ENCODE assay signal across 18 cellular contexts in genomic region chr1:152228831-152229230, GRCh38. TPM values are rescaled to one million over a fixed set of nuclear protein-coding genes. Genes with fewer than 3 reads are reported as not detected.
DNase-seq lines count a peak whose midpoint lies in the region; ATAC-seq and TF ChIP-seq lines count a peak whose summit lies in the region.
"Had no signal": no experiment of that assay in that cellular context is flagged by ENCODE, and none has a peak within 500 bp of the region (broad histone marks: within the 10 kb centered on the region; RNA-seq: fewer than 3 reads in every experiment).

No MANE protein-coding gene starts in this region.

- peak; percentile 7 for DNase-seq in LoVo (ENCODE audit: low spot score)
- peak; percentile 27 for DNase-seq in RPMI7951 (ENCODE audit: low read depth)
- DNase-seq in epithelial cell of prostate (ENCODE audit: low read depth, low spot score), result peak; percentile 64
- DNase-seq in kidney tubule cell (ENCODE audit: low spot score), result peak; percentile 18
- DNase-seq in brain microvascular endothelial cell, result no peak
- DNase-seq: CD4-positive, CD25-positive, alpha-beta regulatory T cell; COR-L47; NCI-H1694 treated with DMSO at 0.1 percent for 48 hours; NCI-H510A; NCI-H774; OCI-M1 had no signal

- no peak overlapping the region for H3K4me3 ChIP-seq in brain microvascular endothelial cell (ENCODE audit: low read depth, low read length)
- H3K4me3 ChIP-seq: GM12878, GM23338 had no signal

- H3K27me3 ChIP-seq in brain microvascular endothelial cell (replicated peaks), result no peaks in the 10 kb centered on the region

- no peak for TF ChIP-seq CTCF in brain microvascular endothelial cell (IDR thresholded peaks at IDR 0.05; ENCODE audit: low read depth, low read length, missing control alignments)

- peaks cover 33% of the 10 kb centered on the region for H3K27me3 Mint-ChIP-seq in stimulated activated memory B cell treated with anti-CD40 and anti-IgM and Interleukin-4, amounts not matched to agents 10 μg/mL and 1 μg/mL and 100 μg/mL, for 72 hours

- in situ Hi-C loops in brain microvascular endothelial cell (cut with HindIII; ENCODE audit: low pct_ligation_motif_present, low sequenced_read_pairs), result no loop called here

- H3K36me3 Mint-ChIP-seq in stimulated activated memory B cell treated with anti-CD40 and anti-IgM and Interleukin-4, amounts not matched to agents 10 μg/mL and 1 μg/mL and 100 μg/mL, for 72 hours, result no peaks in the 10 kb centered on the region
- H3K36me3 Mint-ChIP-seq: CD4-positive, CD25-positive, alpha-beta regulatory T cell had no signal

- no peak for ATAC-seq in HG03196 (IDR thresholded peaks at IDR 0.05; ENCODE audit: unreplicated experiment)
- ATAC-seq in stimulated activated memory B cell treated with anti-CD40 and anti-IgM and Interleukin-4, amounts not matched to agents 10 μg/mL and 1 μg/mL and 100 μg/mL, for 72 hours, result no peak
- ATAC-seq: GM12878, GM23338, HCT116 had no signal

- H3K9me3 Mint-ChIP-seq in stimulated activated memory B cell treated with anti-CD40 and anti-IgM and Interleukin-4, amounts not matched to agents 10 μg/mL and 1 μg/mL and 100 μg/mL, for 72 hours, result no peaks in the 10 kb centered on the region
- H3K9me3 Mint-ChIP-seq: GM23338 had no signal

- no peak overlapping the region for H3K4me3 Mint-ChIP-seq in stimulated activated memory B cell treated with anti-CD40 and anti-IgM and Interleukin-4, amounts not matched to agents 10 μg/mL and 1 μg/mL and 100 μg/mL, for 72 hours
- H3K4me3 Mint-ChIP-seq: B cell; CD4-positive, CD25-positive, alpha-beta regulatory T cell; GM23338 had no signal

- H3K4me1 Mint-ChIP-seq in stimulated activated memory B cell treated with anti-CD40 and anti-IgM and Interleukin-4, amounts not matched to agents 10 μg/mL and 1 μg/mL and 100 μg/mL, for 72 hours, result no peaks in the 10 kb centered on the region
- H3K4me1 Mint-ChIP-seq: B cell; CD4-positive, CD25-positive, alpha-beta regulatory T cell; GM23338 had no signal

- no peaks in the 10 kb centered on the region for H3K36me3 ChIP-seq in brain microvascular endothelial cell (replicated peaks)

- peak overlapping the region; percentile 30 for H3K27ac ChIP-seq in epithelial cell of prostate
- H3K27ac ChIP-seq in brain microvascular endothelial cell, result no peak overlapping the region

- H3K27ac Mint-ChIP-seq in stimulated activated memory B cell treated with anti-CD40 and anti-IgM and Interleukin-4, amounts not matched to agents 10 μg/mL and 1 μg/mL and 100 μg/mL, for 72 hours, result no peak overlapping the region
- H3K27ac Mint-ChIP-seq: B cell; CD4-positive, CD25-positive, alpha-beta regulatory T cell; GM23338 had no signal

RNA-seq across cellular contexts. Expression of gene HRNR, which starts 4.8 kb away (rescaled TPM):
- under 0.01 TPM in 1 of 2 replicates, not detected in the other for total RNA-seq in RPMI7951 (2014; rRNA removed; shearing (Covaris generic))
- total RNA-seq: B cell; CD4-positive, CD25-positive, alpha-beta regulatory T cell; GM12878; GM23338; LHCN-M2 had no signal
